ENCODE assay signal across 16 cellular contexts in the genomic region with DNA sequence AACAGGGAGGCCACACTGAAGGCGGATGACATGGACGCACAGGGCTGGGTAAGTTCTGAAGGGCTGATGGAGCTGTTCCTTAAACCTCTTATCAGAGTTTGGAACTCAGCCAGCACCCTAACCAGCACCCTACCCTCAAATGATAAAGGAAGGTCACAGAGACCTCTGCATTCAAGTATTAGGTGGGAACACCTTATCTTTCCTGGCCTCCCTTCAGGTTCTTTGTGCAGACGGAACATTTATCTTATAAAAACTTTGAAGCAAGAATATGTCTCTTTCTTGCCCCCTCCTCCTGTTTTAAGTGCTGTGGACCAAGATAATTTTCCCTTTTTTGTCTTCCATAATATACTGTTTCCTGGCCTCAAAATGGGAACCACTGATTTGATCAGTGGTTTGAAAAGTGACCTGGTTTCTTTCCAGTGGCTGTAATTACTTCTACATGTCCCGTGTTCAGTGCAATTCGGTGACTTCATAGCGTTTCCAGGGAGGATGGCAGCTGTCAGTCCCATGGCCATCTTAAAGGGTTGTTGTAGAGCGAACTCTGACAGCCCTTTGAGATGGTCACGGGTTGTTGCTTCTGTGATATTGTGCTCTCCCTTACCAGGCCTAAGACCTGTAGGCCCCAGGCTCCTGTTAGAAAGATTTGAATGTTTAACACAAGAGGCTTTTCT.
"Had no signal": no experiment of that assay in that cellular context is flagged by ENCODE, and none has a peak within 500 bp of the region (broad histone marks: within the 10 kb centered on the region; RNA-seq: fewer than 3 reads in every experiment).

No MANE protein-coding gene starts in this region.

- H3K27ac ChIP-seq: thoracic aorta had no signal

- H3K36me3 ChIP-seq: thoracic aorta had no signal

- DNase-seq: activated CD4-positive, alpha-beta T cell treated with anti-CD3 and anti-CD28 coated beads, Interleukin-2, amount 50 U/mL, for 4 hours; activated gamma-delta T cell treated with Interleukin-2 at 50 U/mL for 16 hours; activated naive CD8-positive, alpha-beta T cell treated with anti-CD3 and anti-CD28 coated beads, Interleukin-2, amount 10 ng/mL, durations not matched to agents 7 days and 5 days; activated T-cell treated with anti-CD3 and anti-CD28 coated beads, Interleukin-2, amount 50 U/mL, for 48 hours; anterior cingulate cortex; endodermal cell; hippocampal formation; mucosa of descending colon; naive thymus-derived CD8-positive, alpha-beta T cell; occipital lobe; stimulated activated CD4-positive, alpha-beta T cell treated with anti-CD3 and anti-CD28 coated beads, Interleukin-2, amount 100 ng/mL, for 24 hours; stimulated activated naive CD8-positive, alpha-beta T cell treated with anti-CD3 and anti-CD28 coated beads, Interleukin-15, Interleukin-2, amounts not matched to agents 100 U/mL and 50 U/mL, for 24 hours had no signal

- H3K9me3 ChIP-seq: mucosa of descending colon, thoracic aorta had no signal

- ATAC-seq: activated CD4-positive, CD25-positive, alpha-beta regulatory T cell treated with anti-CD3 and anti-CD28 coated beads, Interleukin-2, amount 50 U/mL, for 24 hours; mucosa of descending colon; naive thymus-derived CD8-positive, alpha-beta T cell; sciatic nerve; stimulated activated naive CD8-positive, alpha-beta T cell treated with anti-CD3 and anti-CD28 coated beads, Interleukin-15, Interleukin-2, amounts not matched to agents 100 U/mL and 50 U/mL, for 24 hours had no signal

- H3K4me3 ChIP-seq: lung, mucosa of descending colon, thoracic aorta had no signal
